In the genomic region with DNA sequence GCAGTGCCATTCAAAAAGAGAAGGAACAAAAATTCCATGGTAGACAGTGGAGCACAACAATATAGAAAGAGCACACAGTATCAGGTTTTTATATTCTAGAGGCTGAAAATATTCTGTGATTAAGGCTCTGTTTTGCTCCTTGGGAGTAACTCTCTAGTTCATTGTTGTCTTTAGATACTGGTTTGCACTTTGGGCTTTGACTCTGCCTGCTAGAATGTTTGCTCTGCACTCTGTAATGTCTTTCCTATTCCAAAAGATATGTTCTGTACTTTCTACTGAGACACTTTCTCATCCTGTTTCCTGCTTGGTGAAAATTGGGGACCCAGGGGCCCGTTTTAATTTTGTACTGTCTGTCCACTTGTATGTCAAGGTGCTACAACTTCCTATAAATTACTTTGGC, we compare ENCODE assay signal across 11 cellular contexts.
"Had no signal": no experiment of that assay in that cellular context is flagged by ENCODE, and none has a peak within 500 bp of the region (broad histone marks: within the 10 kb centered on the region; RNA-seq: fewer than 3 reads in every experiment).

No MANE protein-coding gene starts in this region.

- H3K4me3 ChIP-seq: GM23248, GM23338, HAP-1 had no signal

- H3K9ac ChIP-seq: GM23248 had no signal

- H3K4me2 ChIP-seq: GM23338 had no signal

- H3K36me3 ChIP-seq: HAP-1 had no signal

- H2AFZ ChIP-seq: GM23248, GM23338 had no signal

- H3K27ac ChIP-seq: GM23248 had no signal

- H3K9me3 ChIP-seq: HAP-1 had no signal

- DNase-seq: GM23248, GOT3, H7, H9, HCEC 1CT, HFFc6 had no signal

- H3K4me1 ChIP-seq: HAP-1 had no signal

- ATAC-seq: GM23338, HCT116 had no signal

- FAIRE-seq: H1, H54 had no signal
